Comparison of ENCODE assay signal across 17 cellular contexts in genomic region chrX:118596428-118596827, GRCh38.
"Had no signal": no experiment of that assay in that cellular context is flagged by ENCODE, and none has a peak within 500 bp of the region (broad histone marks: within the 10 kb centered on the region; RNA-seq: fewer than 3 reads in every experiment).

No MANE protein-coding gene starts in this region.

- H3K27me3 ChIP-seq: cardiac muscle cell, hepatocyte, neutrophil, suprapubic skin, upper lobe of left lung had no signal

- DNase-seq: activated CD8-positive, alpha-beta memory T cell treated with anti-CD3 and anti-CD28 coated beads, Interleukin-2, amount 10 ng/mL, durations not matched to agents 7 days and 5 days; activated gamma-delta T cell; activated T-cell treated with anti-CD3 and anti-CD28 coated beads, Interleukin-2, amount 50 U/mL, for 48 hours; dorsolateral prefrontal cortex; endodermal cell; naive thymus-derived CD4-positive, alpha-beta T cell; stimulated activated CD4-positive, alpha-beta T cell treated with anti-CD3 and anti-CD28 coated beads, Interleukin-4, amount 100 ng/mL, for 1 hour; stimulated activated naive CD4-positive, alpha-beta T cell; T-helper 9 cell; upper lobe of left lung had no signal

- H3K4me3 Mint-ChIP-seq: activated CD8-positive, alpha-beta memory T cell treated with anti-CD3 and anti-CD28 coated beads, Interleukin-2, amount 10 ng/mL, durations not matched to agents 7 days and 5 days; endodermal cell had no signal

- H3K27ac Mint-ChIP-seq: endodermal cell had no signal

- H3K27ac ChIP-seq: cardiac muscle cell, dorsolateral prefrontal cortex, hepatocyte, parathyroid adenoma, suprapubic skin, upper lobe of left lung had no signal

- ATAC-seq: activated CD4-positive, CD25-positive, alpha-beta regulatory T cell treated with anti-CD3 and anti-CD28 coated beads, Interleukin-2, amount 50 U/mL, for 24 hours; activated CD8-positive, alpha-beta memory T cell treated with anti-CD3 and anti-CD28 coated beads, Interleukin-2, amount 10 ng/mL, durations not matched to agents 7 days and 5 days; left lobe of liver; naive thymus-derived CD4-positive, alpha-beta T cell had no signal

- H3K27me3 Mint-ChIP-seq: activated CD8-positive, alpha-beta memory T cell treated with anti-CD3 and anti-CD28 coated beads, Interleukin-2, amount 10 ng/mL, durations not matched to agents 7 days and 5 days; naive thymus-derived CD4-positive, alpha-beta T cell had no signal

- H3K9me3 Mint-ChIP-seq: naive thymus-derived CD4-positive, alpha-beta T cell had no signal

- H3K36me3 ChIP-seq: cardiac muscle cell, suprapubic skin, upper lobe of left lung had no signal

- H3K9me3 ChIP-seq: neutrophil, suprapubic skin, upper lobe of left lung had no signal

- H3K4me1 Mint-ChIP-seq: endodermal cell had no signal

- H3K4me3 ChIP-seq: cardiac muscle cell, dorsolateral prefrontal cortex, hepatocyte, suprapubic skin, upper lobe of left lung had no signal

- H3K4me1 ChIP-seq: parathyroid adenoma, suprapubic skin, upper lobe of left lung had no signal
